Comparison of ENCODE assay signal across 1 cellular context in genomic region chr12:6928703-6929407, GRCh38.
TF ChIP-seq lines count a peak whose summit lies in the region.

No MANE protein-coding gene starts in this region.

TF ChIP-seq in K562, 482 proteins besides CTCF, POLR2A, EP300 and RAD21 (continued from another document):
- TF ChIP-seq, protein P1, sequence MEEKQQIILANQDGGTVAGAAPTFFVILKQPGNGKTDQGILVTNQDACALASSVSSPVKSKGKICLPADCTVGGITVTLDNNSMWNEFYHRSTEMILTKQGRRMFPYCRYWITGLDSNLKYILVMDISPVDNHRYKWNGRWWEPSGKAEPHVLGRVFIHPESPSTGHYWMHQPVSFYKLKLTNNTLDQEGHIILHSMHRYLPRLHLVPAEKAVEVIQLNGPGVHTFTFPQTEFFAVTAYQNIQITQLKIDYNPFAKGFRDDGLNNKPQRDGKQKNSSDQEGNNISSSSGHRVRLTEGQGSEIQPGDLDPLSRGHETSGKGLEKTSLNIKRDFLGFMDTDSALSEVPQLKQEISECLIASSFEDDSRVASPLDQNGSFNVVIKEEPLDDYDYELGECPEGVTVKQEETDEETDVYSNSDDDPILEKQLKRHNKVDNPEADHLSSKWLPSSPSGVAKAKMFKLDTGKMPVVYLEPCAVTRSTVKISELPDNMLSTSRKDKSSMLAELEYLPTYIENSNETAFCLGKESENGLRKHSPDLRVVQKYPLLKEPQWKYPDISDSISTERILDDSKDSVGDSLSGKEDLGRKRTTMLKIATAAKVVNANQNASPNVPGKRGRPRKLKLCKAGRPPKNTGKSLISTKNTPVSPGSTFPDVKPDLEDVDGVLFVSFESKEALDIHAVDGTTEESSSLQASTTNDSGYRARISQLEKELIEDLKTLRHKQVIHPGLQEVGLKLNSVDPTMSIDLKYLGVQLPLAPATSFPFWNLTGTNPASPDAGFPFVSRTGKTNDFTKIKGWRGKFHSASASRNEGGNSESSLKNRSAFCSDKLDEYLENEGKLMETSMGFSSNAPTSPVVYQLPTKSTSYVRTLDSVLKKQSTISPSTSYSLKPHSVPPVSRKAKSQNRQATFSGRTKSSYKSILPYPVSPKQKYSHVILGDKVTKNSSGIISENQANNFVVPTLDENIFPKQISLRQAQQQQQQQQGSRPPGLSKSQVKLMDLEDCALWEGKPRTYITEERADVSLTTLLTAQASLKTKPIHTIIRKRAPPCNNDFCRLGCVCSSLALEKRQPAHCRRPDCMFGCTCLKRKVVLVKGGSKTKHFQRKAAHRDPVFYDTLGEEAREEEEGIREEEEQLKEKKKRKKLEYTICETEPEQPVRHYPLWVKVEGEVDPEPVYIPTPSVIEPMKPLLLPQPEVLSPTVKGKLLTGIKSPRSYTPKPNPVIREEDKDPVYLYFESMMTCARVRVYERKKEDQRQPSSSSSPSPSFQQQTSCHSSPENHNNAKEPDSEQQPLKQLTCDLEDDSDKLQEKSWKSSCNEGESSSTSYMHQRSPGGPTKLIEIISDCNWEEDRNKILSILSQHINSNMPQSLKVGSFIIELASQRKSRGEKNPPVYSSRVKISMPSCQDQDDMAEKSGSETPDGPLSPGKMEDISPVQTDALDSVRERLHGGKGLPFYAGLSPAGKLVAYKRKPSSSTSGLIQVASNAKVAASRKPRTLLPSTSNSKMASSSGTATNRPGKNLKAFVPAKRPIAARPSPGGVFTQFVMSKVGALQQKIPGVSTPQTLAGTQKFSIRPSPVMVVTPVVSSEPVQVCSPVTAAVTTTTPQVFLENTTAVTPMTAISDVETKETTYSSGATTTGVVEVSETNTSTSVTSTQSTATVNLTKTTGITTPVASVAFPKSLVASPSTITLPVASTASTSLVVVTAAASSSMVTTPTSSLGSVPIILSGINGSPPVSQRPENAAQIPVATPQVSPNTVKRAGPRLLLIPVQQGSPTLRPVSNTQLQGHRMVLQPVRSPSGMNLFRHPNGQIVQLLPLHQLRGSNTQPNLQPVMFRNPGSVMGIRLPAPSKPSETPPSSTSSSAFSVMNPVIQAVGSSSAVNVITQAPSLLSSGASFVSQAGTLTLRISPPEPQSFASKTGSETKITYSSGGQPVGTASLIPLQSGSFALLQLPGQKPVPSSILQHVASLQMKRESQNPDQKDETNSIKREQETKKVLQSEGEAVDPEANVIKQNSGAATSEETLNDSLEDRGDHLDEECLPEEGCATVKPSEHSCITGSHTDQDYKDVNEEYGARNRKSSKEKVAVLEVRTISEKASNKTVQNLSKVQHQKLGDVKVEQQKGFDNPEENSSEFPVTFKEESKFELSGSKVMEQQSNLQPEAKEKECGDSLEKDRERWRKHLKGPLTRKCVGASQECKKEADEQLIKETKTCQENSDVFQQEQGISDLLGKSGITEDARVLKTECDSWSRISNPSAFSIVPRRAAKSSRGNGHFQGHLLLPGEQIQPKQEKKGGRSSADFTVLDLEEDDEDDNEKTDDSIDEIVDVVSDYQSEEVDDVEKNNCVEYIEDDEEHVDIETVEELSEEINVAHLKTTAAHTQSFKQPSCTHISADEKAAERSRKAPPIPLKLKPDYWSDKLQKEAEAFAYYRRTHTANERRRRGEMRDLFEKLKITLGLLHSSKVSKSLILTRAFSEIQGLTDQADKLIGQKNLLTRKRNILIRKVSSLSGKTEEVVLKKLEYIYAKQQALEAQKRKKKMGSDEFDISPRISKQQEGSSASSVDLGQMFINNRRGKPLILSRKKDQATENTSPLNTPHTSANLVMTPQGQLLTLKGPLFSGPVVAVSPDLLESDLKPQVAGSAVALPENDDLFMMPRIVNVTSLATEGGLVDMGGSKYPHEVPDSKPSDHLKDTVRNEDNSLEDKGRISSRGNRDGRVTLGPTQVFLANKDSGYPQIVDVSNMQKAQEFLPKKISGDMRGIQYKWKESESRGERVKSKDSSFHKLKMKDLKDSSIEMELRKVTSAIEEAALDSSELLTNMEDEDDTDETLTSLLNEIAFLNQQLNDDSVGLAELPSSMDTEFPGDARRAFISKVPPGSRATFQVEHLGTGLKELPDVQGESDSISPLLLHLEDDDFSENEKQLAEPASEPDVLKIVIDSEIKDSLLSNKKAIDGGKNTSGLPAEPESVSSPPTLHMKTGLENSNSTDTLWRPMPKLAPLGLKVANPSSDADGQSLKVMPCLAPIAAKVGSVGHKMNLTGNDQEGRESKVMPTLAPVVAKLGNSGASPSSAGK (IDR thresholded peaks at IDR 0.05): no peak
- TF ChIP-seq NFRKB (IDR thresholded peaks at IDR 0.05; ENCODE audit: low read depth) (0 out of 2 replicates have a peak, but pooled peaks have one; percentile 32), CBX2 (IDR thresholded peaks at IDR 0.05; ENCODE audit: insufficient read depth, low read length, poor library complexity, severe bottlenecking) (no peak), SRSF3 (IDR thresholded peaks at IDR 0.05; ENCODE audit: insufficient read depth, low read length) (no peak), BRCA1 (IDR thresholded peaks at IDR 0.05) (no peak), BRCA1 (CRISPR knock-in tag; IDR thresholded peaks at IDR 0.05) (no peak), ESRRA (IDR thresholded peaks at IDR 0.05; ENCODE audit: borderline replicate concordance, low read depth) (no peak), ZNF274 (IDR thresholded peaks at IDR 0.05; ENCODE audit: borderline replicate concordance, low read depth, low read length) (no peak), TCF7L2 (IDR thresholded peaks at IDR 0.05; ENCODE audit: low read depth, low read length) (no peak), ZNF41 (CRISPR knock-in tag; conservative IDR thresholded peaks at IDR 0.05) (no peak), MBD2 (IDR thresholded peaks at IDR 0.05; ENCODE audit: borderline replicate concordance, low read depth) (no peak), KAT8 (IDR thresholded peaks at IDR 0.05; ENCODE audit: low read depth) (no peak), U2AF1 (optimal IDR thresholded peaks at IDR 0.05; ENCODE audit: low read depth, low read length) (no peak), HDGF (IDR thresholded peaks at IDR 0.05) (no peak), U2AF2 (optimal IDR thresholded peaks at IDR 0.05; ENCODE audit: low read depth, low read length) (no peak), FOXJ2 (tag; IDR thresholded peaks at IDR 0.05) (no peak)
- TF ChIP-seq, protein P2, sequence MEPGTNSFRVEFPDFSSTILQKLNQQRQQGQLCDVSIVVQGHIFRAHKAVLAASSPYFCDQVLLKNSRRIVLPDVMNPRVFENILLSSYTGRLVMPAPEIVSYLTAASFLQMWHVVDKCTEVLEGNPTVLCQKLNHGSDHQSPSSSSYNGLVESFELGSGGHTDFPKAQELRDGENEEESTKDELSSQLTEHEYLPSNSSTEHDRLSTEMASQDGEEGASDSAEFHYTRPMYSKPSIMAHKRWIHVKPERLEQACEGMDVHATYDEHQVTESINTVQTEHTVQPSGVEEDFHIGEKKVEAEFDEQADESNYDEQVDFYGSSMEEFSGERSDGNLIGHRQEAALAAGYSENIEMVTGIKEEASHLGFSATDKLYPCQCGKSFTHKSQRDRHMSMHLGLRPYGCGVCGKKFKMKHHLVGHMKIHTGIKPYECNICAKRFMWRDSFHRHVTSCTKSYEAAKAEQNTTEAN (CRISPR knock-in tag; IDR thresholded peaks at IDR 0.05): no peak
TF ChIP-seq in K562: peak in this region for 7.
